In genomic region chr1:99481-99880, GRCh38 we compare ENCODE assay signal across 19 cellular contexts. TPM values are rescaled to one million over a fixed set of nuclear protein-coding genes. Genes with fewer than 3 reads are reported as not detected.
"Had no signal": no experiment of that assay in that cellular context is flagged by ENCODE, and none has a peak within 500 bp of the region (broad histone marks: within the 10 kb centered on the region; RNA-seq: fewer than 3 reads in every experiment).

No MANE protein-coding gene starts in this region.

RNA-seq across cellular contexts. Expression of gene OR4F5, which starts 34.3 kb away (rescaled TPM):
- total RNA-seq: activated naive CD4-positive, alpha-beta T cell treated with anti-CD3 and anti-CD28 coated beads for 36 hours; activated naive CD4-positive, alpha-beta T cell treated with anti-CD3 and anti-CD28 coated beads, Interleukin-2, amount 50 U/mL, for 72 hours; activated naive CD8-positive, alpha-beta T cell treated with anti-CD3 and anti-CD28 coated beads for 36 hours; activated naive CD8-positive, alpha-beta T cell treated with anti-CD3 and anti-CD28 coated beads, Interleukin-2, amount 10 ng/mL, durations not matched to agents 7 days and 5 days; activated T-cell treated with anti-CD3 and anti-CD28 coated beads, Interleukin-2, amount 50 U/mL, for 4 hours; activated T-cell treated with anti-CD3 and anti-CD28 coated beads, Interleukin-2, amount 50 U/mL, for 72 hours; activated T-helper 1 cell treated with anti-CD3 and anti-CD28 coated beads, Interleukin-12 subunit alpha, Interleukin-12 subunit beta, Interleukin-2, Interleukin-4 antibody, amounts not matched to agents 30 ng/mL and 10 ng/mL and 1 ng/mL, durations not matched to agents 14 hours and 24 hours and 36 hours; activated T-helper 17 cell treated with anti-CD3 and anti-CD28 coated beads, Interleukin-2, amount 50 U/mL, for 72 hours; activated T-helper 2 cell treated with anti-CD3 and anti-CD28 coated beads, Interferon-gamma antibody, Interleukin-2, Interleukin-4, amounts not matched to agents 10 μg/mL and 5 μg/mL and 100 μg/mL, durations not matched to agents 14 hours and 24 hours and 36 hours; adrenal gland; aorta; ascending aorta; astrocyte; breast epithelium; bronchial epithelial cell; cardiac muscle cell; cardiac septum; cerebellum; chondrocyte had no signal
